7 cellular contexts compared by ENCODE assay signal in genomic region chr2:98435670-98436069, GRCh38. TPM values are rescaled to one million over a fixed set of nuclear protein-coding genes. Genes with fewer than 3 reads are reported as not detected.
DNase-seq lines count a peak whose midpoint lies in the region; ATAC-seq, FAIRE-seq and TF ChIP-seq lines count a peak whose summit lies in the region.
"Not testable (repeated sequence)": the region's sequence is repeated elsewhere in the genome, so short reads cannot be mapped to it uniquely, and the experiment has no call there.

No MANE protein-coding gene starts in this region.

- H4K20me1 ChIP-seq in HepG2 (ENCODE audit: insufficient read depth, low read length): not testable (repeated sequence)

- not testable (repeated sequence) for H2AFZ ChIP-seq in HepG2 (ENCODE audit: low read length)

- TF ChIP-seq RAD21 in HepG2 (CRISPR knock-in tag; IDR thresholded peaks at IDR 0.05): not testable (repeated sequence)

- not testable (repeated sequence) for H3K9ac ChIP-seq in HepG2 (ENCODE audit: insufficient read depth, low read depth, low read length)

- H3K27me3 Mint-ChIP-seq in activated T-helper 2 cell treated with anti-CD3 and anti-CD28 coated beads, Interferon-gamma antibody, Interleukin-2, Interleukin-4, amounts not matched to agents 10 μg/mL and 5 μg/mL and 100 μg/mL, durations not matched to agents 14 hours and 24 hours and 36 hours (ENCODE audit: low read depth); endothelial cell (ENCODE audit: unreplicated experiment): not testable (repeated sequence)

- DNase-seq in COLO668 (lab: John Stamatoyannopoulos, UW; ENCODE audit: unreplicated experiment): peak; percentile 27
- peak; percentile 92 for DNase-seq in DMS53 (lab: John Stamatoyannopoulos, UW)
- peak; percentile 29 for DNase-seq in HT-29 (ENCODE audit: low spot score)
- DNase-seq in NCI-H526 treated with DMSO at 0.1 percent for 48 hours (lab: John Stamatoyannopoulos, UW): peak; percentile 5
- peak; percentile 2 for DNase-seq in activated T-helper 2 cell treated with anti-CD3 and anti-CD28 coated beads, Interferon-gamma antibody, Interleukin-2, Interleukin-4, amounts not matched to agents 10 μg/mL and 5 μg/mL and 100 μg/mL, durations not matched to agents 14 hours and 24 hours and 36 hours (ENCODE audit: low spot score)
- DNase-seq in endothelial cell (ENCODE audit: low spot score); HepG2 (ENCODE audit: low spot score): not testable (repeated sequence)

- not testable (repeated sequence) for H3K4me3 Mint-ChIP-seq in activated T-helper 2 cell treated with anti-CD3 and anti-CD28 coated beads, Interferon-gamma antibody, Interleukin-2, Interleukin-4, amounts not matched to agents 10 μg/mL and 5 μg/mL and 100 μg/mL, durations not matched to agents 14 hours and 24 hours and 36 hours (ENCODE audit: low read depth)
- peak overlapping the region; percentile 6 for H3K4me3 Mint-ChIP-seq in endothelial cell (ENCODE audit: unreplicated experiment)

- POLR2A ChIA-PET in HepG2 (lab: Yijun Ruan, JAX): not testable (repeated sequence)

- not testable (repeated sequence) for H3K36me3 ChIP-seq in HepG2 (replicated peaks in 1 of 2; ENCODE audit: control insufficient read depth in 1 of 2, insufficient read depth in 2 of 2, low read length in 2 of 2)

- in situ Hi-C loops in HepG2 (cut with HindIII; ENCODE audit: extremely low pct_ligation_motif_present, low pct_unique_long_range_greater_than_20kb): not testable (repeated sequence)

- not testable (repeated sequence) for TF ChIP-seq CTCF in endothelial cell (IDR thresholded peaks at IDR 0.05; ENCODE audit: unreplicated experiment); HepG2 (CRISPR knock-in tag; IDR thresholded peaks at IDR 0.05)

- not testable (repeated sequence) for H3K27me3 ChIP-seq in HepG2 (ENCODE audit: control insufficient read depth in 1 of 2, insufficient read depth in 2 of 2, low read length in 2 of 2)

- peaks cover 17% of the 10 kb centered on the region for H3K9me3 ChIP-seq in HepG2 (ENCODE audit: low read length)

- H3K4me1 ChIP-seq in HepG2 (ENCODE audit: insufficient read depth, low read length): not testable (repeated sequence)

- not testable (repeated sequence) for FAIRE-seq in HepG2 (lab: Jason Lieb, UNC)

- H3K27ac ChIP-seq in HepG2 (ENCODE audit: extremely low read length, insufficient read depth, low read length): not testable (repeated sequence)

- CTCF ChIA-PET in HepG2 (lab: Yijun Ruan, JAX; ENCODE audit: low intra/inter-chr PET ratio, low total read pairs): not testable (repeated sequence)

- TF ChIP-seq EP300 in HepG2 (IDR thresholded peaks at IDR 0.05; ENCODE audit: low read depth in 2 of 2, low read length in 2 of 2); HepG2 (CRISPR knock-in tag; IDR thresholded peaks at IDR 0.05; ENCODE audit: borderline replicate concordance): not testable (repeated sequence)

- TF ChIP-seq POLR2A in HepG2 (IDR thresholded peaks at IDR 0.05; ENCODE audit: insufficient read depth in 1 of 2, low read depth in 2 of 2, low read length in 2 of 2): not testable (repeated sequence)

- not testable (repeated sequence) for H3K4me2 ChIP-seq in HepG2 (ENCODE audit: low read depth, low read length)

- not testable (repeated sequence) for BruUV-seq in HepG2 (replicated peaks; lab: Mats Ljungman, UMichigan)

- peaks cover 46% of the 10 kb centered on the region for H3K9me3 Mint-ChIP-seq in activated T-helper 2 cell treated with anti-CD3 and anti-CD28 coated beads, Interferon-gamma antibody, Interleukin-2, Interleukin-4, amounts not matched to agents 10 μg/mL and 5 μg/mL and 100 μg/mL, durations not matched to agents 14 hours and 24 hours and 36 hours
- H3K9me3 Mint-ChIP-seq in endothelial cell (ENCODE audit: unreplicated experiment): not testable (repeated sequence)

- WGBS in HepG2 (ENCODE audit: low lambda C conversion rate): 12% methylated on average over 4 of the region's 4 CpGs

- not testable (repeated sequence) for H3K79me2 ChIP-seq in HepG2 (ENCODE audit: insufficient read depth, low read length)

- intact Hi-C loops in activated T-helper 2 cell treated with anti-CD3 and anti-CD28 coated beads, Interferon-gamma antibody, Interleukin-2, Interleukin-4, amounts not matched to agents 10 μg/mL and 5 μg/mL and 100 μg/mL, durations not matched to agents 14 hours and 24 hours and 36 hours (cut with micrococcal nuclease); HepG2 (cut with micrococcal nuclease; ENCODE audit: unreplicated experiment): not testable (repeated sequence)

- peaks cover 25% of the 10 kb centered on the region for H3K4me1 Mint-ChIP-seq in activated T-helper 2 cell treated with anti-CD3 and anti-CD28 coated beads, Interferon-gamma antibody, Interleukin-2, Interleukin-4, amounts not matched to agents 10 μg/mL and 5 μg/mL and 100 μg/mL, durations not matched to agents 14 hours and 24 hours and 36 hours (ENCODE audit: low read depth)
- not testable (repeated sequence) for H3K4me1 Mint-ChIP-seq in endothelial cell (ENCODE audit: unreplicated experiment)

- peaks cover 28% of the 10 kb centered on the region for H3K36me3 Mint-ChIP-seq in activated T-helper 2 cell treated with anti-CD3 and anti-CD28 coated beads, Interferon-gamma antibody, Interleukin-2, Interleukin-4, amounts not matched to agents 10 μg/mL and 5 μg/mL and 100 μg/mL, durations not matched to agents 14 hours and 24 hours and 36 hours (ENCODE audit: low read depth)
- not testable (repeated sequence) for H3K36me3 Mint-ChIP-seq in endothelial cell (ENCODE audit: low read depth, unreplicated experiment)

- not testable (repeated sequence) for H3K27ac Mint-ChIP-seq in activated T-helper 2 cell treated with anti-CD3 and anti-CD28 coated beads, Interferon-gamma antibody, Interleukin-2, Interleukin-4, amounts not matched to agents 10 μg/mL and 5 μg/mL and 100 μg/mL, durations not matched to agents 14 hours and 24 hours and 36 hours; endothelial cell (ENCODE audit: unreplicated experiment)

- H3K4me3 ChIP-seq in HepG2 (replicated peaks in 1 of 3; ENCODE audit: insufficient read depth in 1 of 3, low read depth in 2 of 3, low read length in 3 of 3): not testable (repeated sequence)

- ATAC-seq in HepG2: not testable (repeated sequence)

TF ChIP-seq in HepG2, 621 proteins besides CTCF, POLR2A, EP300 and RAD21:
- TF ChIP-seq SETDB1 (CRISPR knock-in tag; IDR thresholded peaks at IDR 0.05; ENCODE audit: borderline replicate concordance) (peak; percentile 42; the same call in 1 of the 2 replicates), TP53 (CRISPR knock-in tag; conservative IDR thresholded peaks at IDR 0.05) (0 out of 2 replicates have a peak, but pooled peaks have one; percentile 27), ZNF331 (CRISPR knock-in tag; IDR thresholded peaks at IDR 0.05) (0 out of 2 replicates have a peak, but pooled peaks have one; percentile 25)

RNA-seq across cellular contexts. Expression of gene INPP4A, which starts 9.0 kb away (rescaled TPM):
- 9.9 and 11.5 TPM in 2 replicates for total RNA-seq in HT-29 (2014; rRNA removed; shearing (Covaris generic))
- total RNA-seq in activated T-helper 2 cell treated with anti-CD3 and anti-CD28 coated beads, Interferon-gamma antibody, Interleukin-2, Interleukin-4, amounts not matched to agents 10 μg/mL and 5 μg/mL and 100 μg/mL, durations not matched to agents 14 hours and 24 hours and 36 hours: 35.9 and 40.2 TPM in 2 replicates
- total RNA-seq in endothelial cell (ENCODE audit: unreplicated experiment) (26.8 TPM), HepG2 (2016; rRNA removed; fragmentation: Illumina TruSeq; extraction: Trizol) (7.9 and 10.9 TPM in 2 replicates)
- 1.4 and 2.1 TPM in 2 replicates for total RNA-seq in HepG2 (2016; cell fraction: cytosol; rRNA removed; fragmentation: Illumina TruSeq; extraction: Trizol; ENCODE audit: low read depth)
- total RNA-seq in HepG2 (2016; cell fraction: insoluble cytoplasmic fraction; rRNA removed; fragmentation: Illumina TruSeq; extraction: Trizol): 7.9 and 10.3 TPM in 2 replicates
- total RNA-seq in HepG2 (2016; cell fraction: membrane; rRNA removed; fragmentation: Illumina TruSeq; extraction: Trizol): 5.0 and 5.2 TPM in 2 replicates
- 15.4 and 17.5 TPM in 2 replicates for total RNA-seq in HepG2 (2016; cell fraction: nucleus; rRNA removed; fragmentation: Illumina TruSeq; extraction: Trizol)
- 10.1 and 14.2 TPM in 2 replicates for polyA plus RNA-seq in HepG2 (2011; rRNA removed)
- polyA plus RNA-seq in HepG2 (2011; cell fraction: cytosol; rRNA removed): 6.9 and 8.5 TPM in 2 replicates
- polyA plus RNA-seq in HepG2 (2011; cell fraction: nucleus; rRNA removed): 48.2 and 51.5 TPM in 2 replicates
- 7.2 and 8.8 TPM in 2 replicates for polyA plus RNA-seq in HepG2 (2012)
- 0.58 and 0.63 TPM in 2 replicates for polyA plus RNA-seq in HepG2 (2016; cell fraction: cytosol; fragmentation: Illumina TruSeq; extraction: Trizol; ENCODE audit: low read depth)
- polyA plus RNA-seq in HepG2 (2016; cell fraction: insoluble cytoplasmic fraction; fragmentation: Illumina TruSeq; extraction: Trizol; ENCODE audit: low read depth): 4.8 and 5.7 TPM in 2 replicates
- polyA plus RNA-seq in HepG2 (2016; cell fraction: membrane; fragmentation: Illumina TruSeq; extraction: Trizol; ENCODE audit: low read depth): 1.7 and 1.9 TPM in 2 replicates
- 13.1 and 16.7 TPM in 2 replicates for polyA plus RNA-seq in HepG2 (2016; cell fraction: nucleus; fragmentation: Illumina TruSeq; extraction: Trizol; ENCODE audit: insufficient read depth, low read depth)
- polyA minus RNA-seq in HepG2 (2011; rRNA and poly(A)+ RNA removed; ENCODE audit: low replicate concordance): 53.3 and 60.1 TPM in 2 replicates
- 8.1 and 11.8 TPM in 2 replicates for polyA minus RNA-seq in HepG2 (2011; cell fraction: cytosol; rRNA and poly(A)+ RNA removed)
- polyA minus RNA-seq in HepG2 (2011; cell fraction: nucleus; rRNA and poly(A)+ RNA removed): 56.7 and 68.1 TPM in 2 replicates
